ENCODE assay signal across 7 cellular contexts in genomic region chr9:92819898-92820297, GRCh38. TPM values are rescaled to one million over a fixed set of nuclear protein-coding genes. Genes with fewer than 3 reads are reported as not detected.
DNase-seq lines count a peak whose midpoint lies in the region; ATAC-seq, FAIRE-seq and TF ChIP-seq lines count a peak whose summit lies in the region.
"Not testable (repeated sequence)": the region's sequence is repeated elsewhere in the genome, so short reads cannot be mapped to it uniquely, and the experiment has no call there.

No MANE protein-coding gene starts in this region.

- H3K4me1 Mint-ChIP-seq in activated CD4-positive, alpha-beta T cell treated with anti-CD3 and anti-CD28 coated beads, Interleukin-2, amount 10 ng/mL, durations not matched to agents 24 days and 14 days; stimulated activated effector memory CD8-positive, alpha-beta T cell treated with anti-CD3 and anti-CD28 coated beads, Interleukin-12 subunit alpha, Interleukin-12 subunit beta, amount 100 ng/mL, for 72 hours: not testable (repeated sequence)

- in situ Hi-C loops in GM12878 (cut with MboI); HepG2 (cut with HindIII; ENCODE audit: extremely low pct_ligation_motif_present, low pct_unique_long_range_greater_than_20kb): not testable (repeated sequence)

- SMC1A ChIA-PET in GM12878 (lab: Charles Lee; ENCODE audit: uncharacterized antibody, unreplicated experiment) = not testable (repeated sequence)

- H3K79me2 ChIP-seq in GM12878 (ENCODE audit: control insufficient read depth, insufficient read depth, low read length); HepG2 (ENCODE audit: insufficient read depth, low read length): not testable (repeated sequence)

- peaks cover 29% of the 10 kb centered on the region for H3K27me3 Mint-ChIP-seq in activated CD4-positive, alpha-beta T cell treated with anti-CD3 and anti-CD28 coated beads, Interleukin-2, amount 10 ng/mL, durations not matched to agents 24 days and 14 days

- H3K9ac ChIP-seq in GM12878 (ENCODE audit: control insufficient read depth, insufficient read depth, low read length); HepG2 (ENCODE audit: insufficient read depth, low read depth, low read length): not testable (repeated sequence)

- peak; percentile 46 for ATAC-seq in GM12878
- peak; percentile 74 for ATAC-seq in HepG2
- peak; percentile 78 for ATAC-seq in stimulated activated effector memory CD8-positive, alpha-beta T cell treated with anti-CD3 and anti-CD28 coated beads, Interleukin-12 subunit alpha, Interleukin-12 subunit beta, amount 100 ng/mL, for 72 hours

- H3K27me3 ChIP-seq in GM12878 (replicated peaks in 1 of 2; ENCODE audit: control insufficient read depth in 2 of 2, insufficient read depth in 2 of 2, low read length in 1 of 2); HepG2 (ENCODE audit: control insufficient read depth in 1 of 2, insufficient read depth in 2 of 2, low read length in 2 of 2): not testable (repeated sequence)

- FAIRE-seq in GM12878 (lab: Jason Lieb, UNC); HepG2 (lab: Jason Lieb, UNC): not testable (repeated sequence)

- H3K4me3 ChIP-seq in GM12878; foreskin fibroblast (ENCODE audit: low read depth in 1 of 2, low read length in 2 of 2); HepG2 (replicated peaks in 1 of 3; ENCODE audit: insufficient read depth in 1 of 3, low read depth in 2 of 3, low read length in 3 of 3): not testable (repeated sequence)

- not testable (repeated sequence) for H3K4me3 Mint-ChIP-seq in activated CD4-positive, alpha-beta T cell treated with anti-CD3 and anti-CD28 coated beads, Interleukin-2, amount 10 ng/mL, durations not matched to agents 24 days and 14 days; stimulated activated effector memory CD8-positive, alpha-beta T cell treated with anti-CD3 and anti-CD28 coated beads, Interleukin-12 subunit alpha, Interleukin-12 subunit beta, amount 100 ng/mL, for 72 hours

- not testable (repeated sequence) for H3K36me3 Mint-ChIP-seq in activated CD4-positive, alpha-beta T cell treated with anti-CD3 and anti-CD28 coated beads, Interleukin-2, amount 10 ng/mL, durations not matched to agents 24 days and 14 days (ENCODE audit: low read depth); stimulated activated effector memory CD8-positive, alpha-beta T cell treated with anti-CD3 and anti-CD28 coated beads, Interleukin-12 subunit alpha, Interleukin-12 subunit beta, amount 100 ng/mL, for 72 hours

- BruUV-seq in GM12878 (replicated peaks; lab: Mats Ljungman, UMichigan); HepG2 (replicated peaks; lab: Mats Ljungman, UMichigan): not testable (repeated sequence)

- not testable (repeated sequence) for H3K9me3 Mint-ChIP-seq in activated CD4-positive, alpha-beta T cell treated with anti-CD3 and anti-CD28 coated beads, Interleukin-2, amount 10 ng/mL, durations not matched to agents 24 days and 14 days; stimulated activated effector memory CD8-positive, alpha-beta T cell treated with anti-CD3 and anti-CD28 coated beads, Interleukin-12 subunit alpha, Interleukin-12 subunit beta, amount 100 ng/mL, for 72 hours

- TF ChIP-seq CTCF in GM12878 (IDR thresholded peaks at IDR 0.05 in 2 of 3, conservative IDR thresholded peaks at IDR 0.05 in 1 of 3; ENCODE audit: control insufficient read depth in 2 of 3, extremely low read depth in 1 of 3, insufficient read depth in 1 of 3, low read depth in 3 of 3, low read length in 3 of 3); foreskin fibroblast (IDR thresholded peaks at IDR 0.05; ENCODE audit: low read depth, low read length); HepG2 (CRISPR knock-in tag; IDR thresholded peaks at IDR 0.05): not testable (repeated sequence)

- TF ChIP-seq POLR2A in GM12878 (IDR thresholded peaks at IDR 0.05; ENCODE audit: low read depth, low read length); HepG2 (IDR thresholded peaks at IDR 0.05; ENCODE audit: insufficient read depth in 1 of 2, low read depth in 2 of 2, low read length in 2 of 2): not testable (repeated sequence)

- TF ChIP-seq EP300 in GM12878 (IDR thresholded peaks at IDR 0.05; ENCODE audit: borderline replicate concordance in 1 of 2, control insufficient read depth in 1 of 2, low read depth in 2 of 2, low read length in 2 of 2); HepG2 (IDR thresholded peaks at IDR 0.05; ENCODE audit: low read depth in 2 of 2, low read length in 2 of 2); HepG2 (CRISPR knock-in tag; IDR thresholded peaks at IDR 0.05; ENCODE audit: borderline replicate concordance): not testable (repeated sequence)

- POLR2A ChIA-PET in GM12878 (lab: Charles Lee); HepG2 (lab: Yijun Ruan, JAX): not testable (repeated sequence)

- H3K9me3 ChIP-seq in GM12878 (replicated peaks; ENCODE audit: control insufficient read depth, insufficient read depth, low read length); HepG2 (ENCODE audit: low read length): not testable (repeated sequence)

- not testable (repeated sequence) for H2AFZ ChIP-seq in GM12878 (ENCODE audit: control insufficient read depth, low read depth, low read length); HepG2 (ENCODE audit: low read length)

- intact Hi-C loops in activated CD4-positive, alpha-beta T cell treated with anti-CD3 and anti-CD28 coated beads, Interleukin-2, amount 10 ng/mL, durations not matched to agents 24 days and 14 days (cut with micrococcal nuclease); GM12878 (cut with micrococcal nuclease; ENCODE audit: unreplicated experiment); HepG2 (cut with micrococcal nuclease; ENCODE audit: unreplicated experiment): not testable (repeated sequence)

- not testable (repeated sequence) for TF ChIP-seq RAD21 in GM12878 (IDR thresholded peaks at IDR 0.05; ENCODE audit: insufficient read depth, low read depth, low read length); HepG2 (CRISPR knock-in tag; IDR thresholded peaks at IDR 0.05)

- not testable (repeated sequence) for H3K4me2 ChIP-seq in GM12878 (ENCODE audit: control insufficient read depth, insufficient read depth); HepG2 (ENCODE audit: low read depth, low read length)

- CTCF ChIA-PET in GM12878 (lab: Yijun Ruan, JAX); HepG2 (lab: Yijun Ruan, JAX; ENCODE audit: low intra/inter-chr PET ratio, low total read pairs): not testable (repeated sequence)

- H3K4me1 ChIP-seq in GM12878 (ENCODE audit: control insufficient read depth, insufficient read depth, low read length); HepG2 (ENCODE audit: insufficient read depth, low read length): not testable (repeated sequence)

- DNase-seq in DMS53 (lab: John Stamatoyannopoulos, UW) (peak; percentile 80), HuH-7 (ENCODE audit: low spot score) (peak; percentile 18), foreskin fibroblast (peak; percentile 44 to 71), HepG2 (ENCODE audit: low spot score) (peak; percentile 29)
- peak; percentile 46 for DNase-seq in activated CD4-positive, alpha-beta T cell treated with anti-CD3 and anti-CD28 coated beads, Interleukin-2, amount 10 ng/mL, durations not matched to agents 24 days and 14 days
- not testable (repeated sequence) for DNase-seq in GM12878 (ENCODE audit: low read depth, low spot score); stimulated activated effector memory CD8-positive, alpha-beta T cell treated with anti-CD3 and anti-CD28 coated beads, Interleukin-12 subunit alpha, Interleukin-12 subunit beta, amount 100 ng/mL, for 72 hours (ENCODE audit: low spot score in 2 of 2)

- not testable (repeated sequence) for H3K36me3 ChIP-seq in GM12878 (ENCODE audit: control insufficient read depth in 2 of 2, insufficient read depth in 2 of 2, low read length in 1 of 2); HepG2 (replicated peaks in 1 of 2; ENCODE audit: control insufficient read depth in 1 of 2, insufficient read depth in 2 of 2, low read length in 2 of 2)

- H3K27ac Mint-ChIP-seq in activated CD4-positive, alpha-beta T cell treated with anti-CD3 and anti-CD28 coated beads, Interleukin-2, amount 10 ng/mL, durations not matched to agents 24 days and 14 days = peak overlapping the region; percentile 16
- H3K27ac Mint-ChIP-seq in stimulated activated effector memory CD8-positive, alpha-beta T cell treated with anti-CD3 and anti-CD28 coated beads, Interleukin-12 subunit alpha, Interleukin-12 subunit beta, amount 100 ng/mL, for 72 hours = not testable (repeated sequence)

- H4K20me1 ChIP-seq in GM12878 (ENCODE audit: control insufficient read depth, insufficient read depth); HepG2 (ENCODE audit: insufficient read depth, low read length): not testable (repeated sequence)

- 14% methylated on average over 1 of the region's 1 CpG for WGBS in GM12878 (ENCODE audit: insufficient coverage, insufficient replicate concordance, low lambda C conversion rate, missing lambda C conversion rate)
- WGBS in HepG2 (ENCODE audit: low lambda C conversion rate) = 0% methylated on average over 1 of the region's 1 CpG

- RAD21 ChIA-PET in GM12878 (lab: Charles Lee; ENCODE audit: unreplicated experiment) = not testable (repeated sequence)

- H3K27ac ChIP-seq in GM12878 (ENCODE audit: control insufficient read depth, insufficient read depth); HepG2 (ENCODE audit: extremely low read length, insufficient read depth, low read length): not testable (repeated sequence)

RNA-seq across cellular contexts. Expression of gene BICD2, which starts 55.3 kb away (rescaled TPM):
- 25.8 and 26.2 TPM in 2 replicates for total RNA-seq in activated CD4-positive, alpha-beta T cell treated with anti-CD3 and anti-CD28 coated beads, Interleukin-2, amount 10 ng/mL, durations not matched to agents 24 days and 14 days
- 24.1 and 27.6 TPM in 2 replicates for total RNA-seq in GM12878 (2013; cell fraction: nucleolus; rRNA removed)
- 19.2 and 20.2 TPM in 2 replicates for total RNA-seq in GM12878 (2014; rRNA removed)
- 13.6 and 14.4 TPM in 2 replicates for total RNA-seq in GM12878 (2014; rRNA removed; fragmentation: Illumina TruSeq; extraction: Trizol)
- total RNA-seq in GM12878 (2021) = 24.1 and 25.5 TPM in 2 replicates
- 6.3 TPM for polyA plus RNA-seq in GM12878 (2011; ENCODE audit: low read depth)
- polyA plus RNA-seq in GM12878 (2011; rRNA removed) = 4.2 and 5.3 TPM in 2 replicates
- 6.6 and 7.1 TPM in 2 replicates for polyA plus RNA-seq in GM12878 (2011; cell fraction: cytosol; rRNA removed)
- polyA plus RNA-seq in GM12878 (2011; cell fraction: nucleus; rRNA removed) = 8.7 and 12.9 TPM in 2 replicates
- polyA plus RNA-seq in GM12878 (2012) = 10.9 and 13.5 TPM in 2 replicates
- 10.1 and 11.9 TPM in 2 replicates for polyA plus RNA-seq in GM12878 (2014; fragmentation: Illumina TruSeq; extraction: Trizol)
- 1 to 10 TPM; 5.8 to 7.0 TPM for polyA plus RNA-seq in GM12878 (2014; fragmentation: Nextera tagmentation; extraction: Ambion mirVana)
- polyA plus RNA-seq in GM12878 (2014; rRNA removed) = 14.5 and 16.1 TPM in 2 replicates
- 10 to 100 TPM; 14.3 to 15.1 TPM for polyA plus RNA-seq in GM12878 (2016; fragmentation: Nextera tagmentation; extraction: Ambion mirVana)
- 6.7 and 7.2 TPM in 2 replicates for polyA minus RNA-seq in GM12878 (2011; rRNA and poly(A)+ RNA removed)
- polyA minus RNA-seq in GM12878 (2011; cell fraction: cytosol; rRNA and poly(A)+ RNA removed) = 3.2 and 3.7 TPM in 2 replicates
- 5.0 and 9.8 TPM in 2 replicates for polyA minus RNA-seq in GM12878 (2011; cell fraction: nucleus; rRNA and poly(A)+ RNA removed)
- total RNA-seq in HepG2 (2016; rRNA removed; fragmentation: Illumina TruSeq; extraction: Trizol) = 17.4 and 18.3 TPM in 2 replicates
- total RNA-seq in HepG2 (2016; cell fraction: cytosol; rRNA removed; fragmentation: Illumina TruSeq; extraction: Trizol; ENCODE audit: low read depth) = 2.2 and 2.6 TPM in 2 replicates
- 17.1 and 17.9 TPM in 2 replicates for total RNA-seq in HepG2 (2016; cell fraction: insoluble cytoplasmic fraction; rRNA removed; fragmentation: Illumina TruSeq; extraction: Trizol)
- 7.5 and 8.2 TPM in 2 replicates for total RNA-seq in HepG2 (2016; cell fraction: membrane; rRNA removed; fragmentation: Illumina TruSeq; extraction: Trizol)
- total RNA-seq in HepG2 (2016; cell fraction: nucleus; rRNA removed; fragmentation: Illumina TruSeq; extraction: Trizol) = 15.1 and 18.6 TPM in 2 replicates
- 5.1 and 6.3 TPM in 2 replicates for polyA plus RNA-seq in HepG2 (2011; rRNA removed)
- polyA plus RNA-seq in HepG2 (2011; cell fraction: cytosol; rRNA removed) = 5.7 and 6.0 TPM in 2 replicates
- polyA plus RNA-seq in HepG2 (2011; cell fraction: nucleus; rRNA removed) = 9.9 and 11.3 TPM in 2 replicates
- polyA plus RNA-seq in HepG2 (2012) = 9.8 and 11.5 TPM in 2 replicates
- polyA plus RNA-seq in HepG2 (2016; cell fraction: cytosol; fragmentation: Illumina TruSeq; extraction: Trizol; ENCODE audit: low read depth) = 1.1 TPM in 2 replicates
- 15.2 and 16.4 TPM in 2 replicates for polyA plus RNA-seq in HepG2 (2016; cell fraction: insoluble cytoplasmic fraction; fragmentation: Illumina TruSeq; extraction: Trizol; ENCODE audit: low read depth)
- 3.5 and 4.1 TPM in 2 replicates for polyA plus RNA-seq in HepG2 (2016; cell fraction: membrane; fragmentation: Illumina TruSeq; extraction: Trizol; ENCODE audit: low read depth)
- polyA plus RNA-seq in HepG2 (2016; cell fraction: nucleus; fragmentation: Illumina TruSeq; extraction: Trizol; ENCODE audit: insufficient read depth, low read depth) = 17.8 and 17.9 TPM in 2 replicates
- 10.1 and 10.5 TPM in 2 replicates for polyA minus RNA-seq in HepG2 (2011; rRNA and poly(A)+ RNA removed; ENCODE audit: low replicate concordance)
- polyA minus RNA-seq in HepG2 (2011; cell fraction: cytosol; rRNA and poly(A)+ RNA removed) = 6.4 and 6.6 TPM in 2 replicates
- polyA minus RNA-seq in HepG2 (2011; cell fraction: nucleus; rRNA and poly(A)+ RNA removed) = 8.7 and 9.5 TPM in 2 replicates

RNA-seq across cellular contexts. Expression of gene ZNF484, which starts 57.9 kb away (rescaled TPM):
- total RNA-seq in activated CD4-positive, alpha-beta T cell treated with anti-CD3 and anti-CD28 coated beads, Interleukin-2, amount 10 ng/mL, durations not matched to agents 24 days and 14 days = 7.3 and 7.7 TPM in 2 replicates
- 29.5 and 29.9 TPM in 2 replicates for total RNA-seq in GM12878 (2013; cell fraction: nucleolus; rRNA removed)
- total RNA-seq in GM12878 (2014; rRNA removed) (5.4 and 6.0 TPM in 2 replicates), GM12878 (2014; rRNA removed; fragmentation: Illumina TruSeq; extraction: Trizol) (7.8 TPM in 2 replicates), GM12878 (2021) (3.5 and 4.1 TPM in 2 replicates), HepG2 (2016; rRNA removed; fragmentation: Illumina TruSeq; extraction: Trizol) (7.2 and 13.5 TPM in 2 replicates)
- polyA plus RNA-seq in GM12878 (2011; ENCODE audit: low read depth) = 1.4 TPM
- polyA plus RNA-seq in GM12878 (2011; rRNA removed) (5.0 and 7.2 TPM in 2 replicates), GM12878 (2014; fragmentation: Illumina TruSeq; extraction: Trizol) (3.7 and 4.3 TPM in 2 replicates), GM12878 (2014; fragmentation: Nextera tagmentation; extraction: Ambion mirVana) (1 to 10 TPM in 1 of 2 experiments, under 1 TPM in 1; 0.95 to 1.4 TPM), GM12878 (2014; rRNA removed) (1.9 and 2.1 TPM in 2 replicates), GM12878 (2016; fragmentation: Nextera tagmentation; extraction: Ambion mirVana) (1 to 10 TPM; 2.8 to 2.9 TPM), HepG2 (2011; rRNA removed) (0.96 and 1.1 TPM in 2 replicates)
- polyA plus RNA-seq in GM12878 (2011; cell fraction: cytosol; rRNA removed) = 1.2 and 1.7 TPM in 2 replicates
- polyA plus RNA-seq in GM12878 (2011; cell fraction: nucleus; rRNA removed) = 2.4 and 2.8 TPM in 2 replicates
- 1.9 and 2.0 TPM in 2 replicates for polyA plus RNA-seq in GM12878 (2012)
- 9.0 and 11.8 TPM in 2 replicates for polyA minus RNA-seq in GM12878 (2011; rRNA and poly(A)+ RNA removed)
- 4.5 and 4.9 TPM in 2 replicates for polyA minus RNA-seq in GM12878 (2011; cell fraction: cytosol; rRNA and poly(A)+ RNA removed)
- polyA minus RNA-seq in GM12878 (2011; cell fraction: nucleus; rRNA and poly(A)+ RNA removed) = 5.3 and 7.8 TPM in 2 replicates
- total RNA-seq in HepG2 (2016; cell fraction: cytosol; rRNA removed; fragmentation: Illumina TruSeq; extraction: Trizol; ENCODE audit: low read depth) = 0.79 and 0.81 TPM in 2 replicates
- 7.1 and 12.9 TPM in 2 replicates for total RNA-seq in HepG2 (2016; cell fraction: insoluble cytoplasmic fraction; rRNA removed; fragmentation: Illumina TruSeq; extraction: Trizol)
- 2.4 and 3.6 TPM in 2 replicates for total RNA-seq in HepG2 (2016; cell fraction: membrane; rRNA removed; fragmentation: Illumina TruSeq; extraction: Trizol)
- total RNA-seq in HepG2 (2016; cell fraction: nucleus; rRNA removed; fragmentation: Illumina TruSeq; extraction: Trizol) = 9.3 and 10.0 TPM in 2 replicates
- 0.28 and 0.58 TPM in 2 replicates for polyA plus RNA-seq in HepG2 (2011; cell fraction: cytosol; rRNA removed)
- 1.0 and 1.2 TPM in 2 replicates for polyA plus RNA-seq in HepG2 (2011; cell fraction: nucleus; rRNA removed)
- polyA plus RNA-seq in HepG2 (2012) = 1.2 and 1.4 TPM in 2 replicates
- polyA plus RNA-seq in HepG2 (2016; cell fraction: cytosol; fragmentation: Illumina TruSeq; extraction: Trizol; ENCODE audit: low read depth) = 0.07 TPM in 2 replicates
- polyA plus RNA-seq in HepG2 (2016; cell fraction: insoluble cytoplasmic fraction; fragmentation: Illumina TruSeq; extraction: Trizol; ENCODE audit: low read depth) = 3.0 and 3.2 TPM in 2 replicates
- 0.17 and 0.24 TPM in 2 replicates for polyA plus RNA-seq in HepG2 (2016; cell fraction: membrane; fragmentation: Illumina TruSeq; extraction: Trizol; ENCODE audit: low read depth)
- 2.8 and 3.4 TPM in 2 replicates for polyA plus RNA-seq in HepG2 (2016; cell fraction: nucleus; fragmentation: Illumina TruSeq; extraction: Trizol; ENCODE audit: insufficient read depth, low read depth)
- 1.3 and 3.2 TPM in 2 replicates for polyA minus RNA-seq in HepG2 (2011; rRNA and poly(A)+ RNA removed; ENCODE audit: low replicate concordance)
- polyA minus RNA-seq in HepG2 (2011; cell fraction: cytosol; rRNA and poly(A)+ RNA removed) = 4.1 and 5.5 TPM in 2 replicates
- polyA minus RNA-seq in HepG2 (2011; cell fraction: nucleus; rRNA and poly(A)+ RNA removed) = 18.2 and 20.5 TPM in 2 replicates
